In the genomic region with DNA sequence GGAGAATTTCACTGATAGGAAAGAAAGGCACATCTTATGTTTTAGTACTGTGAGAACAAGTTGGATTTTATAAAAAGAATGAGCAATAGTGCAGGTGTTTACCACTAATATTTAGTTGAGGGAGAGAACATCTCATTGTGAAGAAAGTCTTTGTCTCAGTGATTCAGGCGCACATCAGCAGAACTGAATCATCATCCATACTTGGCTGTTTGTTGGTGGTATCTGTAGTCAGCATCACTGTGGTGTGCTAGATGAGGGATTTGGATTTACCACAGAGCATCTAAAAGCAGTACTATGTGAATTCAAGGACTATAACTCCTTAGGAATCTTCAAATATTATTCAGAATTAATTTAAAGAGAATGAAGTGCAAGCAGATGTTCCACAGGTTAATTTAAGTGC, we compare ENCODE assay signal across 14 cellular contexts.
"Had no signal": no experiment of that assay in that cellular context is flagged by ENCODE, and none has a peak within 500 bp of the region (broad histone marks: within the 10 kb centered on the region; RNA-seq: fewer than 3 reads in every experiment).

No MANE protein-coding gene starts in this region.

- H3K4me3 ChIP-seq: body of pancreas, lung, right atrium auricular region, smooth muscle cell, thyroid gland had no signal

- DNase-seq: activated CD4-positive, alpha-beta T cell treated with anti-CD3 and anti-CD28 coated beads, Interleukin-2, amount 10 ng/mL, durations not matched to agents 24 days and 14 days; activated naive CD4-positive, alpha-beta T cell; activated naive CD8-positive, alpha-beta T cell treated with anti-CD3 and anti-CD28 coated beads, Interleukin-2, amount 50 U/mL, for 24 hours; body of pancreas; immature natural killer cell; left colon; naive B cell; thyroid gland had no signal

- H3K27ac Mint-ChIP-seq: activated CD4-positive, alpha-beta T cell treated with anti-CD3 and anti-CD28 coated beads, Interleukin-2, amount 10 ng/mL, durations not matched to agents 24 days and 14 days; activated naive CD8-positive, alpha-beta T cell treated with anti-CD3 and anti-CD28 coated beads, Interleukin-2, amount 50 U/mL, for 24 hours; activated T-helper 1 cell treated with anti-CD3 and anti-CD28 coated beads, Interleukin-12 subunit alpha, Interleukin-12 subunit beta, Interleukin-2, Interleukin-4 antibody, amounts not matched to agents 30 ng/mL and 10 ng/mL and 1 ng/mL, durations not matched to agents 14 hours and 24 hours and 36 hours; dendritic cell treated with granulocyte-macrophage colony-stimulating factor and Interleukin-4, amounts not matched to agents 40 ng/mL and 50 ng/mL, for 4 days; immature natural killer cell; naive B cell; WTC11 had no signal

- H3K36me3 ChIP-seq: right atrium auricular region, thyroid gland had no signal

- H3K4me3 Mint-ChIP-seq: activated CD4-positive, alpha-beta T cell treated with anti-CD3 and anti-CD28 coated beads, Interleukin-2, amount 10 ng/mL, durations not matched to agents 24 days and 14 days; activated naive CD8-positive, alpha-beta T cell treated with anti-CD3 and anti-CD28 coated beads, Interleukin-2, amount 50 U/mL, for 24 hours; activated T-helper 1 cell treated with anti-CD3 and anti-CD28 coated beads, Interleukin-12 subunit alpha, Interleukin-12 subunit beta, Interleukin-2, Interleukin-4 antibody, amounts not matched to agents 30 ng/mL and 10 ng/mL and 1 ng/mL, durations not matched to agents 14 hours and 24 hours and 36 hours; dendritic cell treated with granulocyte-macrophage colony-stimulating factor and Interleukin-4, amounts not matched to agents 40 ng/mL and 50 ng/mL, for 4 days; immature natural killer cell; naive B cell; WTC11 had no signal

- H3K27ac ChIP-seq: body of pancreas, right atrium auricular region, thyroid gland had no signal

- H3K27me3 Mint-ChIP-seq: activated CD4-positive, alpha-beta T cell treated with anti-CD3 and anti-CD28 coated beads, Interleukin-2, amount 10 ng/mL, durations not matched to agents 24 days and 14 days; activated naive CD8-positive, alpha-beta T cell treated with anti-CD3 and anti-CD28 coated beads, Interleukin-2, amount 50 U/mL, for 24 hours; dendritic cell treated with granulocyte-macrophage colony-stimulating factor and Interleukin-4, amounts not matched to agents 40 ng/mL and 50 ng/mL, for 4 days; naive B cell had no signal

- H3K27me3 ChIP-seq: body of pancreas, right atrium auricular region, thyroid gland had no signal

- H3K4me1 Mint-ChIP-seq: activated CD4-positive, alpha-beta T cell treated with anti-CD3 and anti-CD28 coated beads, Interleukin-2, amount 10 ng/mL, durations not matched to agents 24 days and 14 days; activated naive CD8-positive, alpha-beta T cell treated with anti-CD3 and anti-CD28 coated beads, Interleukin-2, amount 50 U/mL, for 24 hours; immature natural killer cell; naive B cell had no signal

- H3K4me1 ChIP-seq: body of pancreas, right atrium auricular region, thyroid gland had no signal

- H3K36me3 Mint-ChIP-seq: immature natural killer cell, naive B cell, WTC11 had no signal

- H3K9me3 ChIP-seq: body of pancreas, right atrium auricular region, thyroid gland had no signal

- H3K4me2 ChIP-seq: smooth muscle cell had no signal
